ENCODE assay signal across 15 cellular contexts in genomic region chr17:8744086-8744781, GRCh38. TPM values are rescaled to one million over a fixed set of nuclear protein-coding genes. Genes with fewer than 3 reads are reported as not detected.
DNase-seq lines count a peak whose midpoint lies in the region; ATAC-seq, FAIRE-seq and TF ChIP-seq lines count a peak whose summit lies in the region.
"Had no signal": no experiment of that assay in that cellular context is flagged by ENCODE, and none has a peak within 500 bp of the region (broad histone marks: within the 10 kb centered on the region; RNA-seq: fewer than 3 reads in every experiment).

No MANE protein-coding gene starts in this region.

- H3K27ac ChIP-seq in HepG2 (ENCODE audit: extremely low read length, insufficient read depth, low read length) (no peak overlapping the region), right lobe of liver (no peak overlapping the region)
- no peak overlapping the region for H3K27ac ChIP-seq in naive thymus-derived CD4-positive, alpha-beta T cell (ENCODE audit: low read depth, low read length)
- H3K27ac ChIP-seq: breast epithelium, GM23248 had no signal

- ATAC-seq in HepG2, result peak; percentile 6; the same call in 1 of the 3 replicates
- no peak for ATAC-seq in right lobe of liver
- no peak for ATAC-seq in naive thymus-derived CD4-positive, alpha-beta T cell
- ATAC-seq in Right ventricle myocardium superior (ENCODE audit: poor library complexity), result no peak
- ATAC-seq in HG03565 (IDR thresholded peaks at IDR 0.05; ENCODE audit: unreplicated experiment), result no peak
- no peak for ATAC-seq in GM21529 (IDR thresholded peaks at IDR 0.05; ENCODE audit: unreplicated experiment)
- ATAC-seq: left ventricle myocardium superior had no signal

- H3K27me3 ChIP-seq in HepG2 (ENCODE audit: control insufficient read depth in 1 of 2, insufficient read depth in 2 of 2, low read length in 2 of 2) (peaks cover 1 to 28% of the 10 kb centered on the region in 2 experiments), right lobe of liver (no peaks in the 10 kb centered on the region)
- no peaks in the 10 kb centered on the region for H3K27me3 ChIP-seq in naive thymus-derived CD4-positive, alpha-beta T cell (ENCODE audit: control insufficient read depth in 2 of 2, insufficient read depth in 2 of 2, low read length in 2 of 2)
- H3K27me3 ChIP-seq: breast epithelium had no signal

- TF ChIP-seq EP300 in HepG2 (IDR thresholded peaks at IDR 0.05; ENCODE audit: low read depth in 2 of 2, low read length in 2 of 2) (no peak), HepG2 (CRISPR knock-in tag; IDR thresholded peaks at IDR 0.05; ENCODE audit: borderline replicate concordance) (no peak)

- H3K4me2 ChIP-seq in HepG2 (ENCODE audit: low read depth, low read length), result no peak overlapping the region

- H3K27ac Mint-ChIP-seq in activated T-helper 1 cell treated with anti-CD3 and anti-CD28 coated beads, Interleukin-12 subunit alpha, Interleukin-12 subunit beta, Interleukin-2, Interleukin-4 antibody, amounts not matched to agents 30 ng/mL and 10 ng/mL and 1 ng/mL, durations not matched to agents 14 hours and 24 hours and 36 hours, result peak overlapping the region; percentile 67
- H3K27ac Mint-ChIP-seq in naive thymus-derived CD4-positive, alpha-beta T cell, result peak overlapping the region; percentile 53 to 94 (median 87)

- peaks cover 6% of the 10 kb centered on the region for H3K27me3 Mint-ChIP-seq in activated T-helper 1 cell treated with anti-CD3 and anti-CD28 coated beads, Interleukin-12 subunit alpha, Interleukin-12 subunit beta, Interleukin-2, Interleukin-4 antibody, amounts not matched to agents 30 ng/mL and 10 ng/mL and 1 ng/mL, durations not matched to agents 14 hours and 24 hours and 36 hours (ENCODE audit: insufficient read depth)
- H3K27me3 Mint-ChIP-seq in naive thymus-derived CD4-positive, alpha-beta T cell, result peaks cover 0 to 18% (median 0%) of the 10 kb centered on the region in 5 donors

- no peak for FAIRE-seq in HepG2 (lab: Jason Lieb, UNC)

- peak overlapping the region; percentile 75 for H3K4me3 Mint-ChIP-seq in activated T-helper 1 cell treated with anti-CD3 and anti-CD28 coated beads, Interleukin-12 subunit alpha, Interleukin-12 subunit beta, Interleukin-2, Interleukin-4 antibody, amounts not matched to agents 30 ng/mL and 10 ng/mL and 1 ng/mL, durations not matched to agents 14 hours and 24 hours and 36 hours
- H3K4me3 Mint-ChIP-seq in naive thymus-derived CD4-positive, alpha-beta T cell, result peak overlapping the region in 9 of 10 donors; percentile 58 to 92 (median 87)

- H3K36me3 ChIP-seq in HepG2 (replicated peaks in 1 of 2; ENCODE audit: control insufficient read depth in 1 of 2, insufficient read depth in 2 of 2, low read length in 2 of 2), result no peaks in the 10 kb centered on the region
- no peaks in the 10 kb centered on the region for H3K36me3 ChIP-seq in right lobe of liver
- H3K36me3 ChIP-seq in naive thymus-derived CD4-positive, alpha-beta T cell (ENCODE audit: control insufficient read depth in 2 of 3, insufficient read depth in 3 of 3, low read length in 3 of 3), result no peaks in the 10 kb centered on the region
- H3K36me3 ChIP-seq: breast epithelium had no signal

- no TSS peak for BruUV-seq in HepG2 (replicated peaks; lab: Mats Ljungman, UMichigan)

- H3K79me2 ChIP-seq in HepG2 (ENCODE audit: insufficient read depth, low read length), result no peaks in the 10 kb centered on the region

- no peaks in the 10 kb centered on the region for H4K20me1 ChIP-seq in HepG2 (ENCODE audit: insufficient read depth, low read length)

- no peak for TF ChIP-seq RAD21 in HepG2 (CRISPR knock-in tag; IDR thresholded peaks at IDR 0.05)

- H3K4me3 ChIP-seq in HepG2 (replicated peaks in 1 of 3; ENCODE audit: insufficient read depth in 1 of 3, low read depth in 2 of 3, low read length in 3 of 3) (no peak overlapping the region), right lobe of liver (no peak overlapping the region)
- no peak overlapping the region for H3K4me3 ChIP-seq in naive thymus-derived CD4-positive, alpha-beta T cell (ENCODE audit: low read length)
- H3K4me3 ChIP-seq: GM23248 had no signal

- POLR2A ChIA-PET in HepG2 (lab: Yijun Ruan, JAX), result no interaction called here
- POLR2A ChIA-PET in naive thymus-derived CD4-positive, alpha-beta T cell (lab: Charles Lee), result no interaction called here

- in situ Hi-C loops in HepG2 (cut with HindIII; ENCODE audit: extremely low pct_ligation_motif_present, low pct_unique_long_range_greater_than_20kb), result loop anchor here (10.0 kb wide), 2 partner anchors 169 to 339 kb away; no protein-coding TSS in a partner anchor

- no peaks in the 10 kb centered on the region for H3K9me3 Mint-ChIP-seq in activated T-helper 1 cell treated with anti-CD3 and anti-CD28 coated beads, Interleukin-12 subunit alpha, Interleukin-12 subunit beta, Interleukin-2, Interleukin-4 antibody, amounts not matched to agents 30 ng/mL and 10 ng/mL and 1 ng/mL, durations not matched to agents 14 hours and 24 hours and 36 hours
- H3K9me3 Mint-ChIP-seq in naive thymus-derived CD4-positive, alpha-beta T cell, result peaks cover 0 to 3% (median 0%) of the 10 kb centered on the region in 11 donors

- TF ChIP-seq POLR2A in HepG2 (IDR thresholded peaks at IDR 0.05; ENCODE audit: insufficient read depth in 1 of 2, low read depth in 2 of 2, low read length in 2 of 2), result no peak
- no peak for TF ChIP-seq POLR2A in right lobe of liver (IDR thresholded peaks at IDR 0.05)

- H3K9me3 ChIP-seq in HepG2 (ENCODE audit: low read length) (no peaks in the 10 kb centered on the region), right lobe of liver (no peaks in the 10 kb centered on the region)
- H3K9me3 ChIP-seq in naive thymus-derived CD4-positive, alpha-beta T cell (ENCODE audit: control insufficient read depth in 2 of 3, low read length in 3 of 3), result no peaks in the 10 kb centered on the region
- H3K9me3 ChIP-seq: breast epithelium had no signal

- no peaks in the 10 kb centered on the region for H3K36me3 Mint-ChIP-seq in activated T-helper 1 cell treated with anti-CD3 and anti-CD28 coated beads, Interleukin-12 subunit alpha, Interleukin-12 subunit beta, Interleukin-2, Interleukin-4 antibody, amounts not matched to agents 30 ng/mL and 10 ng/mL and 1 ng/mL, durations not matched to agents 14 hours and 24 hours and 36 hours (ENCODE audit: low read depth)
- no peaks in the 10 kb centered on the region for H3K36me3 Mint-ChIP-seq in naive thymus-derived CD4-positive, alpha-beta T cell

- 36% methylated on average over 9 of the region's 14 CpGs for WGBS in HepG2 (ENCODE audit: low lambda C conversion rate)
- 61% methylated on average over 9 of the region's 14 CpGs for WGBS in right lobe of liver (ENCODE audit: insufficient coverage, low coverage, low lambda C conversion rate, missing lambda C conversion rate)

- peaks cover 22% of the 10 kb centered on the region for H3K4me1 Mint-ChIP-seq in activated T-helper 1 cell treated with anti-CD3 and anti-CD28 coated beads, Interleukin-12 subunit alpha, Interleukin-12 subunit beta, Interleukin-2, Interleukin-4 antibody, amounts not matched to agents 30 ng/mL and 10 ng/mL and 1 ng/mL, durations not matched to agents 14 hours and 24 hours and 36 hours (ENCODE audit: low read depth)
- H3K4me1 Mint-ChIP-seq in naive thymus-derived CD4-positive, alpha-beta T cell, result peaks cover 13 to 43% (median 36%) of the 10 kb centered on the region in 7 donors

- no peak overlapping the region for H2AFZ ChIP-seq in HepG2 (ENCODE audit: low read length)
- H2AFZ ChIP-seq: GM23248 had no signal

- intact Hi-C loops in HepG2 (cut with micrococcal nuclease; ENCODE audit: unreplicated experiment), result loop anchor here (2.0 kb wide), 1 partner anchor 361 kb away; the partner anchor contains the start of gene RPL26
- intact Hi-C loops in right lobe of liver (cut with DNase I), result loop anchor here (10.0 kb wide), 3 partner anchors 179 to 339 kb away; no protein-coding TSS in a partner anchor
- intact Hi-C loops in activated T-helper 1 cell treated with anti-CD3 and anti-CD28 coated beads, Interleukin-12 subunit alpha, Interleukin-12 subunit beta, Interleukin-2, Interleukin-4 antibody, amounts not matched to agents 30 ng/mL and 10 ng/mL and 1 ng/mL, durations not matched to agents 14 hours and 24 hours and 36 hours (cut with micrococcal nuclease), result loop anchor here (10.0 kb wide), 2 partner anchors 519 to 619 kb away; partner anchors contain the start of gene HES7
- intact Hi-C loops in naive thymus-derived CD4-positive, alpha-beta T cell (cut with micrococcal nuclease), result loop anchor here in 1 of 2 donors (10.0 kb wide), 1 partner anchor 519 kb away; no protein-coding TSS in a partner anchor
- intact Hi-C loops in Right ventricle myocardium superior (cut with DNase I), result loop anchor here (2.0 to 5.0 kb wide), 2 partner anchors 169 to 332 kb away; no protein-coding TSS in a partner anchor

- no peak for TF ChIP-seq CTCF in HepG2 (CRISPR knock-in tag; IDR thresholded peaks at IDR 0.05)
- no peak for TF ChIP-seq CTCF in right lobe of liver (IDR thresholded peaks at IDR 0.05)

- H3K9ac ChIP-seq in HepG2 (ENCODE audit: insufficient read depth, low read depth, low read length), result no peak overlapping the region
- H3K9ac ChIP-seq: GM23248 had no signal

- CTCF ChIA-PET in HepG2 (lab: Yijun Ruan, JAX; ENCODE audit: low intra/inter-chr PET ratio, low total read pairs), result no interaction called here
- CTCF ChIA-PET in naive thymus-derived CD4-positive, alpha-beta T cell (lab: Charles Lee), result no interaction called here

- DNase-seq in HepG2 (ENCODE audit: low spot score) (no peak), right lobe of liver (no peak), D341Med (ENCODE audit: low spot score) (no peak), Right ventricle myocardium superior (no peak)
- DNase-seq in activated T-helper 1 cell treated with anti-CD3 and anti-CD28 coated beads, Interleukin-12 subunit alpha, Interleukin-12 subunit beta, Interleukin-2, Interleukin-4 antibody, amounts not matched to agents 30 ng/mL and 10 ng/mL and 1 ng/mL, durations not matched to agents 14 hours and 24 hours and 36 hours (ENCODE audit: low spot score), result no peak
- no peak for DNase-seq in naive thymus-derived CD4-positive, alpha-beta T cell
- DNase-seq: DND-41, foreskin fibroblast, GM23248, left ventricle myocardium superior, nucleus accumbens had no signal

- H3K4me1 ChIP-seq in HepG2 (ENCODE audit: insufficient read depth, low read length) (0 out of 2 replicates have a peak, but pooled peaks cover 6% of the 10 kb centered on the region), right lobe of liver (peaks cover 0 to 3% (median 0%) of the 10 kb centered on the region in 4 donors)
- H3K4me1 ChIP-seq in naive thymus-derived CD4-positive, alpha-beta T cell (ENCODE audit: control insufficient read depth in 2 of 2, insufficient read depth in 2 of 2, low read length in 2 of 2), result peaks cover 8 to 24% of the 10 kb centered on the region in 2 donors
- H3K4me1 ChIP-seq: breast epithelium had no signal

RNA-seq across cellular contexts. Expression of gene CCDC42, which starts 0.4 kb away (rescaled TPM):
- not detected in 2 replicates for total RNA-seq in HepG2 (2016; rRNA removed; fragmentation: Illumina TruSeq; extraction: Trizol)
- not detected in 2 replicates for total RNA-seq in HepG2 (2016; cell fraction: cytosol; rRNA removed; fragmentation: Illumina TruSeq; extraction: Trizol; ENCODE audit: low read depth)
- total RNA-seq in HepG2 (2016; cell fraction: insoluble cytoplasmic fraction; rRNA removed; fragmentation: Illumina TruSeq; extraction: Trizol), result not detected in 2 replicates
- total RNA-seq in HepG2 (2016; cell fraction: membrane; rRNA removed; fragmentation: Illumina TruSeq; extraction: Trizol), result not detected in 2 replicates
- total RNA-seq in HepG2 (2016; cell fraction: nucleus; rRNA removed; fragmentation: Illumina TruSeq; extraction: Trizol), result not detected in 2 replicates
- not detected in 2 replicates for polyA plus RNA-seq in HepG2 (2011; rRNA removed)
- not detected in 2 replicates for polyA plus RNA-seq in HepG2 (2011; cell fraction: cytosol; rRNA removed)
- not detected in 2 replicates for polyA plus RNA-seq in HepG2 (2011; cell fraction: nucleus; rRNA removed)
- not detected in 2 replicates for polyA plus RNA-seq in HepG2 (2012)
- polyA plus RNA-seq in HepG2 (2016; cell fraction: cytosol; fragmentation: Illumina TruSeq; extraction: Trizol; ENCODE audit: low read depth), result not detected in 2 replicates
- not detected in 2 replicates for polyA plus RNA-seq in HepG2 (2016; cell fraction: insoluble cytoplasmic fraction; fragmentation: Illumina TruSeq; extraction: Trizol; ENCODE audit: low read depth)
- polyA plus RNA-seq in HepG2 (2016; cell fraction: membrane; fragmentation: Illumina TruSeq; extraction: Trizol; ENCODE audit: low read depth), result not detected in 2 replicates
- not detected in 2 replicates for polyA plus RNA-seq in HepG2 (2016; cell fraction: nucleus; fragmentation: Illumina TruSeq; extraction: Trizol; ENCODE audit: insufficient read depth, low read depth)
- polyA minus RNA-seq in HepG2 (2011; rRNA and poly(A)+ RNA removed; ENCODE audit: low replicate concordance), result not detected in 2 replicates
- polyA minus RNA-seq in HepG2 (2011; cell fraction: cytosol; rRNA and poly(A)+ RNA removed), result not detected in 2 replicates
- not detected in 2 replicates for polyA minus RNA-seq in HepG2 (2011; cell fraction: nucleus; rRNA and poly(A)+ RNA removed)
- total RNA-seq in right lobe of liver, result not detected
- 0.83 TPM in 1 of 2 replicates, not detected in the other for total RNA-seq in activated T-helper 1 cell treated with anti-CD3 and anti-CD28 coated beads, Interleukin-12 subunit alpha, Interleukin-12 subunit beta, Interleukin-2, Interleukin-4 antibody, amounts not matched to agents 30 ng/mL and 10 ng/mL and 1 ng/mL, durations not matched to agents 14 hours and 24 hours and 36 hours
- total RNA-seq in naive thymus-derived CD4-positive, alpha-beta T cell, result 1 to 10 TPM in 1 of 5 experiments, not detected in 4; 1.6 TPM
- not detected for polyA plus RNA-seq in naive thymus-derived CD4-positive, alpha-beta T cell
- total RNA-seq in Right ventricle myocardium superior, result not detected
- total RNA-seq: breast epithelium, GM23248, left ventricle myocardium superior, skeletal muscle tissue had no signal
- polyA plus RNA-seq: GM23248 had no signal

RNA-seq across cellular contexts. Expression of gene SPDYE4, which starts 14.1 kb away (rescaled TPM):
- total RNA-seq in HepG2 (2016; rRNA removed; fragmentation: Illumina TruSeq; extraction: Trizol), result not detected in 2 replicates
- total RNA-seq in HepG2 (2016; cell fraction: cytosol; rRNA removed; fragmentation: Illumina TruSeq; extraction: Trizol; ENCODE audit: low read depth), result not detected in 2 replicates
- not detected in 2 replicates for total RNA-seq in HepG2 (2016; cell fraction: insoluble cytoplasmic fraction; rRNA removed; fragmentation: Illumina TruSeq; extraction: Trizol)
- not detected in 2 replicates for total RNA-seq in HepG2 (2016; cell fraction: membrane; rRNA removed; fragmentation: Illumina TruSeq; extraction: Trizol)
- not detected in 2 replicates for total RNA-seq in HepG2 (2016; cell fraction: nucleus; rRNA removed; fragmentation: Illumina TruSeq; extraction: Trizol)
- not detected in 2 replicates for polyA plus RNA-seq in HepG2 (2011; rRNA removed)
- not detected in 2 replicates for polyA plus RNA-seq in HepG2 (2011; cell fraction: cytosol; rRNA removed)
- polyA plus RNA-seq in HepG2 (2011; cell fraction: nucleus; rRNA removed), result not detected in 2 replicates
- not detected in 2 replicates for polyA plus RNA-seq in HepG2 (2012)
- not detected in 2 replicates for polyA plus RNA-seq in HepG2 (2016; cell fraction: cytosol; fragmentation: Illumina TruSeq; extraction: Trizol; ENCODE audit: low read depth)
- not detected in 2 replicates for polyA plus RNA-seq in HepG2 (2016; cell fraction: insoluble cytoplasmic fraction; fragmentation: Illumina TruSeq; extraction: Trizol; ENCODE audit: low read depth)
- not detected in 2 replicates for polyA plus RNA-seq in HepG2 (2016; cell fraction: membrane; fragmentation: Illumina TruSeq; extraction: Trizol; ENCODE audit: low read depth)
- polyA plus RNA-seq in HepG2 (2016; cell fraction: nucleus; fragmentation: Illumina TruSeq; extraction: Trizol; ENCODE audit: insufficient read depth, low read depth), result not detected in 2 replicates
- polyA minus RNA-seq in HepG2 (2011; rRNA and poly(A)+ RNA removed; ENCODE audit: low replicate concordance), result not detected in 2 replicates
- polyA minus RNA-seq in HepG2 (2011; cell fraction: cytosol; rRNA and poly(A)+ RNA removed), result not detected in 2 replicates
- not detected in 2 replicates for polyA minus RNA-seq in HepG2 (2011; cell fraction: nucleus; rRNA and poly(A)+ RNA removed)
- not detected for total RNA-seq in right lobe of liver
- total RNA-seq in activated T-helper 1 cell treated with anti-CD3 and anti-CD28 coated beads, Interleukin-12 subunit alpha, Interleukin-12 subunit beta, Interleukin-2, Interleukin-4 antibody, amounts not matched to agents 30 ng/mL and 10 ng/mL and 1 ng/mL, durations not matched to agents 14 hours and 24 hours and 36 hours, result not detected in 2 replicates
- total RNA-seq in naive thymus-derived CD4-positive, alpha-beta T cell, result under 1 TPM in 1 of 5 experiments, not detected in 4; 0.34 TPM
- polyA plus RNA-seq in naive thymus-derived CD4-positive, alpha-beta T cell, result not detected
- total RNA-seq in Right ventricle myocardium superior, result not detected
- total RNA-seq: breast epithelium, GM23248, left ventricle myocardium superior, skeletal muscle tissue had no signal
- polyA plus RNA-seq: GM23248 had no signal

RNA-seq across cellular contexts. Expression of gene MFSD6L, which starts 54.9 kb away (rescaled TPM):
- not detected in 2 replicates for total RNA-seq in HepG2 (2016; rRNA removed; fragmentation: Illumina TruSeq; extraction: Trizol)
- not detected in 2 replicates for total RNA-seq in HepG2 (2016; cell fraction: cytosol; rRNA removed; fragmentation: Illumina TruSeq; extraction: Trizol; ENCODE audit: low read depth)
- not detected in 2 replicates for total RNA-seq in HepG2 (2016; cell fraction: insoluble cytoplasmic fraction; rRNA removed; fragmentation: Illumina TruSeq; extraction: Trizol)
- not detected in 2 replicates for total RNA-seq in HepG2 (2016; cell fraction: membrane; rRNA removed; fragmentation: Illumina TruSeq; extraction: Trizol)
- total RNA-seq in HepG2 (2016; cell fraction: nucleus; rRNA removed; fragmentation: Illumina TruSeq; extraction: Trizol), result not detected in 2 replicates
- not detected in 2 replicates for polyA plus RNA-seq in HepG2 (2011; rRNA removed)
- not detected in 2 replicates for polyA plus RNA-seq in HepG2 (2011; cell fraction: cytosol; rRNA removed)
- not detected in 2 replicates for polyA plus RNA-seq in HepG2 (2011; cell fraction: nucleus; rRNA removed)
- polyA plus RNA-seq in HepG2 (2012), result not detected in 2 replicates
- not detected in 2 replicates for polyA plus RNA-seq in HepG2 (2016; cell fraction: cytosol; fragmentation: Illumina TruSeq; extraction: Trizol; ENCODE audit: low read depth)
- polyA plus RNA-seq in HepG2 (2016; cell fraction: insoluble cytoplasmic fraction; fragmentation: Illumina TruSeq; extraction: Trizol; ENCODE audit: low read depth), result not detected in 2 replicates
- polyA plus RNA-seq in HepG2 (2016; cell fraction: membrane; fragmentation: Illumina TruSeq; extraction: Trizol; ENCODE audit: low read depth), result not detected in 2 replicates
- polyA plus RNA-seq in HepG2 (2016; cell fraction: nucleus; fragmentation: Illumina TruSeq; extraction: Trizol; ENCODE audit: insufficient read depth, low read depth), result not detected in 2 replicates
- not detected in 2 replicates for polyA minus RNA-seq in HepG2 (2011; rRNA and poly(A)+ RNA removed; ENCODE audit: low replicate concordance)
- polyA minus RNA-seq in HepG2 (2011; cell fraction: cytosol; rRNA and poly(A)+ RNA removed), result not detected in 2 replicates
- polyA minus RNA-seq in HepG2 (2011; cell fraction: nucleus; rRNA and poly(A)+ RNA removed), result not detected in 2 replicates
- total RNA-seq in right lobe of liver, result not detected
- total RNA-seq in activated T-helper 1 cell treated with anti-CD3 and anti-CD28 coated beads, Interleukin-12 subunit alpha, Interleukin-12 subunit beta, Interleukin-2, Interleukin-4 antibody, amounts not matched to agents 30 ng/mL and 10 ng/mL and 1 ng/mL, durations not matched to agents 14 hours and 24 hours and 36 hours, result 0.12 and 0.13 TPM in 2 replicates
- total RNA-seq in naive thymus-derived CD4-positive, alpha-beta T cell, result 1 to 10 TPM in 1 of 5 experiments, under 1 TPM in 1, not detected in 3; 0.96 to 1.8 TPM
- not detected for polyA plus RNA-seq in naive thymus-derived CD4-positive, alpha-beta T cell
- total RNA-seq in Right ventricle myocardium superior, result 0.11 TPM
- total RNA-seq: GM23248, left ventricle myocardium superior had no signal
- polyA plus RNA-seq: GM23248 had no signal
